Comparison of ENCODE assay signal across 8 cellular contexts in the genomic region with DNA sequence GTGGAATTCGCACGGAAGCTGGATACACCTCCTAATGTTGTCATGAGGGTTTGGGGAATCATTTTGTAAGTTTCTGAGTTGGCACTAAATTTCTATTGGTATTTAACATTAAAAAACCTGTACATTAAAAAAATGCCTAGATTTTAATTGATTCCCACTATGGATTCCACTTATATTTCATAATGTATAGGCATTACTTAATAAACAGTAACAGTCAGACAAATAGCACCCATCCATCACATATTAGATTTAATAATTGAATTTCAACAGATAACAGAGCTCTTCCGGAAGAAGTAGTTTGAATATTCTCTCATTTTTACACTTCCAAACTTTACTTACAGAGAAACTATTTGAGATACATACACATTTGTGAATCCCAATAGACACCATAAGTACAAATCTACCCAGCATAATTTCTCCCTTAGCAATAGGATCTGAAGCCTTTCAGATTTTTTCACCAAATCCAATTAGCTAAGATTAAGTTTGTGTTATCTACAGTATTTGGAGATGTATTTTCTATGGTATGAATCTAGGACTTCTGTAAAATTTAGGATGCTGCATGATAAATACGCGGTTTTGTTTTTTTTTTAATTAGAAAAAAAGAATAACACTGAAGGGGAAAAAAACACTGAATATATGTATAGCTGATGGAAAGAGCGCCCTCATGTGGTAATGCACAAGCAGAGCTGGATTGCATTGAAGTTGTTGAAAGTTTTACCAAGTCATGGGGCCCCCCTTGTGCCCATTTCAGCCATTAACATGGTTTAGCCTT. TPM values are rescaled to one million over a fixed set of nuclear protein-coding genes. Genes with fewer than 3 reads are reported as not detected.
DNase-seq lines count a peak whose midpoint lies in the region; ATAC-seq and TF ChIP-seq lines count a peak whose summit lies in the region.

No MANE protein-coding gene starts in this region.

- H3K4me2 ChIP-seq in SK-N-SH, result no peak overlapping the region

- H3K9me2 ChIP-seq in SK-N-SH, result no peaks in the 10 kb centered on the region

- TF ChIP-seq EP300 in SK-N-SH (IDR thresholded peaks at IDR 0.05; ENCODE audit: borderline replicate concordance in 1 of 2, low read depth in 1 of 2, low read length in 1 of 2), result no peak

- POLR2A ChIA-PET in SK-N-SH (lab: Yijun Ruan, JAX), result no interaction called here

- no peaks in the 10 kb centered on the region for H3K4me1 ChIP-seq in SK-N-SH (ENCODE audit: control insufficient read depth in 1 of 2, insufficient read depth in 2 of 2, low read depth in 1 of 2, low read length in 1 of 2)

- no peaks in the 10 kb centered on the region for H3K79me2 ChIP-seq in SK-N-SH (ENCODE audit: insufficient read depth)

- DNase-seq in NCI-H345 treated with DMSO at 0.1 percent for 48 hours (lab: John Stamatoyannopoulos, UW; ENCODE audit: unreplicated experiment), result peak; percentile 4
- DNase-seq in NCI-H345 (lab: John Stamatoyannopoulos, UW), result no peak
- DNase-seq in HL-60 (ENCODE audit: low read depth in 1 of 2, low spot score in 1 of 2), result peak in 1 of 2 experiments; percentile 15
- peak; percentile 3 for DNase-seq in SK-N-SH
- peak; percentile 46 for DNase-seq in foreskin melanocyte
- DNase-seq in stromal cell of bone marrow (ENCODE audit: low read depth), result peak; percentile 9
- no peak for DNase-seq in middle frontal gyrus (ENCODE audit: extremely low spot score, low spot score)

- no peak overlapping the region for H3K9ac ChIP-seq in SK-N-SH

- no peaks in the 10 kb centered on the region for H4K20me1 ChIP-seq in SK-N-SH (ENCODE audit: insufficient read depth)

- no peaks in the 10 kb centered on the region for H3F3A ChIP-seq in SK-N-SH (replicated peaks; ENCODE audit: insufficient read depth)

- WGBS in SK-N-SH (ENCODE audit: low lambda C conversion rate), result 9% methylated on average over 6 of the region's 6 CpGs

- CTCF ChIA-PET in SK-N-SH (lab: Yijun Ruan, JAX), result interaction anchor here (0.6 to 2.3 kb wide), 15 partner anchors 10 to 1529 kb away, joined by 3 to 15 read pairs (median 4); partner anchors contain the start of gene ODAM

- H3K27ac ChIP-seq in HL-60 (replicated peaks), result no peak overlapping the region
- no peak overlapping the region for H3K27ac ChIP-seq in SK-N-SH (ENCODE audit: low read depth in 2 of 2, low read length in 1 of 2)

- H3K27me3 ChIP-seq in HL-60 (ENCODE audit: insufficient read depth, poor library complexity, severe bottlenecking) (no peaks in the 10 kb centered on the region), SK-N-SH (ENCODE audit: insufficient read depth) (peaks cover 5% of the 10 kb centered on the region; the same call in 1 of the 2 replicates)

- H2AFZ ChIP-seq in SK-N-SH (ENCODE audit: low read depth), result no peak overlapping the region

- TF ChIP-seq CTCF in HL-60 (IDR thresholded peaks at IDR 0.05; ENCODE audit: insufficient read depth, low read length) (peak; percentile 43), SK-N-SH (IDR thresholded peaks at IDR 0.05) (peak; percentile 94)

- H3K36me3 ChIP-seq in SK-N-SH (replicated peaks in 1 of 2; ENCODE audit: control insufficient read depth in 1 of 2, insufficient read depth in 2 of 2, low read length in 1 of 2), result no peaks in the 10 kb centered on the region

- ATAC-seq in GM21423 (IDR thresholded peaks at IDR 0.05; ENCODE audit: unreplicated experiment), result peak; percentile 85

- no peaks in the 10 kb centered on the region for H3K9me3 ChIP-seq in SK-N-SH

- H3K4me3 ChIP-seq in HL-60 (replicated peaks; ENCODE audit: insufficient read depth, low read length) (no peak overlapping the region), SK-N-SH (ENCODE audit: low read depth in 2 of 2, low read length in 1 of 2) (no peak overlapping the region; a peak in 1 of 4 replicates)

- TF ChIP-seq RAD21 in SK-N-SH (IDR thresholded peaks at IDR 0.05; ENCODE audit: low read length), result peak; percentile 56

TF ChIP-seq in SK-N-SH, 30 proteins besides CTCF, POLR2A, EP300 and RAD21:
- TF ChIP-seq SMC3 (IDR thresholded peaks at IDR 0.05; ENCODE audit: low read depth, low read length), result peak; percentile 60
- no peak for TF ChIP-seq FOXJ3 (CRISPR knock-in tag; IDR thresholded peaks at IDR 0.05)

RNA-seq across cellular contexts. Expression of gene ODAM, which starts 12.2 kb away (rescaled TPM):
- not detected in 2 replicates for polyA plus RNA-seq in SK-N-SH (2012; rRNA removed)
- not detected in 2 replicates for polyA plus RNA-seq in SK-N-SH (2012; cell fraction: cytosol; rRNA removed)
- polyA plus RNA-seq in SK-N-SH (2012; cell fraction: nucleus; rRNA removed), result not detected in 2 replicates

RNA-seq across cellular contexts. Expression of gene PRR27, which starts 29.3 kb away (rescaled TPM):
- polyA plus RNA-seq in SK-N-SH (2012; rRNA removed), result not detected in 2 replicates
- polyA plus RNA-seq in SK-N-SH (2012; cell fraction: cytosol; rRNA removed), result not detected in 2 replicates
- polyA plus RNA-seq in SK-N-SH (2012; cell fraction: nucleus; rRNA removed), result not detected in 2 replicates

RNA-seq across cellular contexts. Expression of gene FDCSP, which starts 42.6 kb away (rescaled TPM):
- polyA plus RNA-seq in SK-N-SH (2012; rRNA removed), result not detected in 2 replicates
- polyA plus RNA-seq in SK-N-SH (2012; cell fraction: cytosol; rRNA removed), result not detected in 2 replicates
- polyA plus RNA-seq in SK-N-SH (2012; cell fraction: nucleus; rRNA removed), result not detected in 2 replicates

RNA-seq across cellular contexts. Expression of gene CSN3, which starts 59.0 kb away (rescaled TPM):
- polyA plus RNA-seq in SK-N-SH (2012; rRNA removed), result not detected in 2 replicates
- polyA plus RNA-seq in SK-N-SH (2012; cell fraction: cytosol; rRNA removed), result not detected in 2 replicates
- polyA plus RNA-seq in SK-N-SH (2012; cell fraction: nucleus; rRNA removed), result not detected in 2 replicates

Comparison
In these comparisons a context has a peak if more than half of its experiments do, and no peak if none do; other contexts are left out.
1. DNase-seq: peak in NCI-H345 treated with DMSO at 0.1 percent for 48 hours (single experiment), SK-N-SH (single experiment), foreskin melanocyte (single experiment) and stromal cell of bone marrow (single experiment); none in NCI-H345 (single experiment) and middle frontal gyrus (single experiment).